32 cellular contexts compared by ENCODE assay signal in the genomic region with DNA sequence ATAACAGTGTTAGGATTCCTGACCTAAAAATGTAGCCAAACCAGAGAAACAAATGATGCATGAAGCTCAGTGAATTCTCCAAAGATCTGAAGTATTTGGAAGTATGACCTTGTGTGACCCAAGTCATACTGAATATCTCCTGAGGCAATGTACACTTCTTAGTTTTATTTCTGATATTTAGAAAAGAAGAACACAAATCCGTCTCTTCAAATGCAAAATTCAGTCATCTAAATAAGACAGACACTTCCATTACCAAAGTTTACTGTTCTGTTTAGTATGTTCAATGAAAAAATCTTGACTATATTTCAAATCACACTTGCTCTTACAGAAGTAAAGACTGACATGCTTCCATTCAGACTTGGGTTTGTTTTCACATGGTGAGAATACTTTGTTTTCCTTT.
"Had no signal": no experiment of that assay in that cellular context is flagged by ENCODE, and none has a peak within 500 bp of the region (broad histone marks: within the 10 kb centered on the region; RNA-seq: fewer than 3 reads in every experiment).

No MANE protein-coding gene starts in this region.

- FAIRE-seq: small intestine, urothelium cell line had no signal

- H3K27me3 Mint-ChIP-seq: naive thymus-derived CD8-positive, alpha-beta T cell; natural killer cell treated with Interleukin-12 subunit alpha and Interleukin-12 subunit beta and Interleukin-15 and Interleukin-18, amount 100 ng/mL, for 72 hours; progenitor cell of endocrine pancreas; stimulated activated naive B cell treated with anti-CD40 and anti-IgM and Interleukin-4, amounts not matched to agents 10 μg/mL and 1 μg/mL and 100 μg/mL, for 72 hours; stimulated activated naive CD8-positive, alpha-beta T cell treated with anti-CD3 and anti-CD28 coated beads, Interleukin-15, Interleukin-2, amounts not matched to agents 100 ng/mL and 50 ng/mL, for 24 hours had no signal

- H3K4me3 Mint-ChIP-seq: naive B cell; naive thymus-derived CD8-positive, alpha-beta T cell; natural killer cell treated with Interleukin-12 subunit alpha and Interleukin-12 subunit beta and Interleukin-15 and Interleukin-18, amount 100 ng/mL, for 72 hours; nephron progenitor cell; neural progenitor cell; stimulated activated effector memory CD8-positive, alpha-beta T cell treated with anti-CD3 and anti-CD28 coated beads, Interleukin-12 subunit alpha, Interleukin-12 subunit beta, amount 100 ng/mL, for 72 hours; stimulated activated naive B cell treated with anti-CD40 and anti-IgM and Interleukin-4, amounts not matched to agents 10 μg/mL and 1 μg/mL and 100 μg/mL, for 72 hours; stimulated activated naive CD8-positive, alpha-beta T cell treated with anti-CD3 and anti-CD28 coated beads, Interleukin-15, Interleukin-2, amounts not matched to agents 100 ng/mL and 50 ng/mL, for 24 hours had no signal

- H3K36me3 Mint-ChIP-seq: naive B cell; naive thymus-derived CD8-positive, alpha-beta T cell; neural progenitor cell; stimulated activated effector memory CD8-positive, alpha-beta T cell treated with anti-CD3 and anti-CD28 coated beads, Interleukin-12 subunit alpha, Interleukin-12 subunit beta, amount 100 ng/mL, for 72 hours; stimulated activated naive B cell treated with anti-CD40 and anti-IgM and Interleukin-4, amounts not matched to agents 10 μg/mL and 1 μg/mL and 100 μg/mL, for 72 hours had no signal

- H3K36me3 ChIP-seq: neural progenitor cell, ovary, right lobe of liver, sigmoid colon, stomach, suprapubic skin, tibial artery, transverse colon, upper lobe of left lung, vagina had no signal

- H3K4me1 ChIP-seq: parathyroid adenoma, psoas muscle, right lobe of liver, sigmoid colon, stomach, suprapubic skin, testis, tibial artery, transverse colon, upper lobe of left lung, vagina had no signal

- H3K9me3 Mint-ChIP-seq: nephron progenitor cell; neural progenitor cell; stimulated activated naive B cell treated with anti-CD40 and anti-IgM and Interleukin-4, amounts not matched to agents 10 μg/mL and 1 μg/mL and 100 μg/mL, for 72 hours had no signal

- H3K9ac ChIP-seq: neural progenitor cell, parathyroid adenoma had no signal

- H3K27ac Mint-ChIP-seq: naive B cell; naive thymus-derived CD8-positive, alpha-beta T cell; natural killer cell treated with Interleukin-12 subunit alpha and Interleukin-12 subunit beta and Interleukin-15 and Interleukin-18, amount 100 ng/mL, for 72 hours; nephron progenitor cell; neural progenitor cell; progenitor cell of endocrine pancreas; stimulated activated effector memory CD8-positive, alpha-beta T cell treated with anti-CD3 and anti-CD28 coated beads, Interleukin-12 subunit alpha, Interleukin-12 subunit beta, amount 100 ng/mL, for 72 hours; stimulated activated naive B cell treated with anti-CD40 and anti-IgM and Interleukin-4, amounts not matched to agents 10 μg/mL and 1 μg/mL and 100 μg/mL, for 72 hours; stimulated activated naive CD8-positive, alpha-beta T cell treated with anti-CD3 and anti-CD28 coated beads, Interleukin-15, Interleukin-2, amounts not matched to agents 100 ng/mL and 50 ng/mL, for 24 hours had no signal

- H3K4me3 ChIP-seq: neural progenitor cell, ovary, psoas muscle, right lobe of liver, sigmoid colon, stomach, suprapubic skin, testis, tibial artery, transverse colon, upper lobe of left lung, vagina had no signal

- H3K9me3 ChIP-seq: ovary, psoas muscle, right lobe of liver, sigmoid colon, stomach, suprapubic skin, testis, tibial artery, transverse colon, upper lobe of left lung, vagina had no signal

- H3K27me3 ChIP-seq: neural progenitor cell, ovary, right lobe of liver, sigmoid colon, stomach, suprapubic skin, testis, tibial artery, transverse colon, upper lobe of left lung, vagina had no signal

- DNase-seq: naive B cell; naive thymus-derived CD8-positive, alpha-beta T cell; nephron progenitor cell; occipital lobe; ovary; posterior cingulate gyrus; psoas muscle; right cardiac atrium; right lobe of liver; sigmoid colon; small intestine; stimulated activated CD4-positive, alpha-beta T cell treated with anti-CD3 and anti-CD28 coated beads, Interleukin-15, amount 100 ng/mL, for 24 hours; stimulated activated CD4-positive, alpha-beta T cell treated with anti-CD3 and anti-CD28 coated beads, Interleukin-2, amount 100 ng/mL, for 24 hours; stimulated activated CD4-positive, alpha-beta T cell treated with anti-CD3 and anti-CD28 coated beads, Interleukin-2, amount 100 ng/mL, for 48 hours; stimulated activated CD4-positive, alpha-beta T cell treated with anti-CD3 and anti-CD28 coated beads, Interleukin-4, amount 100 ng/mL, for 24 hours; stimulated activated naive B cell treated with anti-CD40 and anti-IgM and Interleukin-4, amounts not matched to agents 10 μg/mL and 1 μg/mL and 100 μg/mL, for 72 hours; stimulated activated naive CD4-positive, alpha-beta T cell treated with Interleukin-2 at 50 U/mL for 16 hours; stomach; substantia nigra; testis; tibial artery; transverse colon; upper lobe of left lung had no signal

- H3K27ac ChIP-seq: neural progenitor cell, ovary, parathyroid adenoma, psoas muscle, right lobe of liver, sigmoid colon, stomach, suprapubic skin, testis, tibial artery, transverse colon, upper lobe of left lung, vagina had no signal

- H3K4me1 Mint-ChIP-seq: naive B cell; naive thymus-derived CD8-positive, alpha-beta T cell; stimulated activated effector memory CD8-positive, alpha-beta T cell treated with anti-CD3 and anti-CD28 coated beads, Interleukin-12 subunit alpha, Interleukin-12 subunit beta, amount 100 ng/mL, for 72 hours; stimulated activated naive B cell treated with anti-CD40 and anti-IgM and Interleukin-4, amounts not matched to agents 10 μg/mL and 1 μg/mL and 100 μg/mL, for 72 hours had no signal
